Comparison of ENCODE assay signal across 26 cellular contexts in the genomic region with DNA sequence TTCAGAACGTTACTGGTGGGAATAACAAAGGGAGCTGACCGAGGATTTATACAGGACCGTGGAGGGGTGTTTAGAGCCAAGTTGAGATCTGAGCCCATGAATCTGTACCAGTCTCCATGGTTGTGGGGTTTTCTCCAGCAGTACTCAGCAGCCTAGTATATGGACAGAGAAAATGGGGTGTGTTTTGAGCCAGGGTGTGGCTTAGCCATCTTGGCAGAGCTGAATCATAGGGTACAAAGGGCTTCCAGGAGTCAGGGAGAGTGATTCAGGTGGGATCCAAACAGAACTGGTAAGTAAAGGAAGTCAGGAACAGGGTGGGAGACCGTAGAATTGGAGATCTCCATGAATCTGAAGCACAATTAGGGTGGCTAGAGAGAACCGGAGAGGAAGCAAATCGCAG.
"Had no signal": no experiment of that assay in that cellular context is flagged by ENCODE, and none has a peak within 500 bp of the region (broad histone marks: within the 10 kb centered on the region; RNA-seq: fewer than 3 reads in every experiment).

No MANE protein-coding gene starts in this region.

- H3K9me3 ChIP-seq: SJCRH30 had no signal

- H3K4me3 ChIP-seq: SJCRH30 had no signal

- DNase-seq: activated CD4-positive, alpha-beta memory T cell treated with anti-CD3 and anti-CD28 coated beads for 36 hours; activated CD4-positive, alpha-beta T cell treated with anti-CD3 and anti-CD28 coated beads, Interleukin-2, amount 10 ng/mL, durations not matched to agents 7 days and 5 days; activated CD4-positive, CD25-positive, alpha-beta regulatory T cell; activated CD8-positive, alpha-beta memory T cell treated with anti-CD3 and anti-CD28 coated beads for 24 hours; activated effector memory CD4-positive, alpha-beta T cell treated with anti-CD3 and anti-CD28 coated beads, Interleukin-2, amount 50 U/mL, for 16 hours; activated naive CD4-positive, alpha-beta T cell treated with anti-CD3 and anti-CD28 coated beads for 36 hours; activated T-cell treated with anti-CD3 and anti-CD28 coated beads, Interleukin-2, amount 50 U/mL, for 4 hours; caudate nucleus; MM.1S; NCI-H1105; NCI-H1436; NCI-H1694 treated with DMSO at 0.1 percent for 48 hours; NCI-H2029 treated with DMSO at 0.1 percent for 48 hours; NCI-H345; NCI-H510A; NCI-H526 treated with DMSO at 0.1 percent for 48 hours; NCI-H82; NK-92 treated with Interleukin-12 subunit alpha and Interleukin-12 subunit beta, amount 100 ng/mL, for 24 hours; OCI-M1; Right ventricle myocardium superior; SJCRH30; T-cell had no signal

- H3K4me2 ChIP-seq: KMS-11 had no signal

- H3K4me1 ChIP-seq: SJCRH30 had no signal

- H3K27me3 ChIP-seq: SJCRH30 had no signal

- ATAC-seq: activated T-cell treated with anti-CD3 and anti-CD28 coated beads, Interleukin-2, amount 50 U/mL, for 4 hours; Panc1; T-cell had no signal

- H3K9ac ChIP-seq: KMS-11 had no signal

- H3K36me3 ChIP-seq: SJCRH30 had no signal

- H3K27ac ChIP-seq: KMS-11, RWPE1, SJCRH30, VCaP had no signal
